ENCODE assay signal across 9 cellular contexts in genomic region chr5:77629553-77630245, GRCh38. TPM values are rescaled to one million over a fixed set of nuclear protein-coding genes. Genes with fewer than 3 reads are reported as not detected.
DNase-seq lines count a peak whose midpoint lies in the region; ATAC-seq and TF ChIP-seq lines count a peak whose summit lies in the region.
"Had no signal": no experiment of that assay in that cellular context is flagged by ENCODE, and none has a peak within 500 bp of the region (broad histone marks: within the 10 kb centered on the region; RNA-seq: fewer than 3 reads in every experiment).

No MANE protein-coding gene starts in this region.

- DNase-seq in DMS153 treated with DMSO at 0.1 percent for 48 hours (lab: John Stamatoyannopoulos, UW; ENCODE audit: unreplicated experiment), result peak; percentile 3
- DNase-seq in DMS153 (lab: John Stamatoyannopoulos, UW), result no peak
- DNase-seq in NCI-H2029 treated with DMSO at 0.1 percent for 48 hours (lab: John Stamatoyannopoulos, UW), result peak; percentile 67
- no peak for DNase-seq in coronary artery (ENCODE audit: low spot score)
- DNase-seq in gastrocnemius medialis, result no peak
- DNase-seq in left colon, result no peak
- DNase-seq in GM03348 (ENCODE audit: low spot score), result no peak
- no peak for DNase-seq in NCI-H526 treated with DMSO at 0.1 percent for 48 hours (lab: John Stamatoyannopoulos, UW)

- H3K27ac ChIP-seq in coronary artery, result no peak overlapping the region
- H3K27ac ChIP-seq in gastrocnemius medialis, result no peak overlapping the region

- H3K4me1 ChIP-seq in gastrocnemius medialis, result peaks cover 7 to 14% of the 10 kb centered on the region in 2 donors

- TF ChIP-seq CTCF in coronary artery (IDR thresholded peaks at IDR 0.05), result no peak
- no peak for TF ChIP-seq CTCF in gastrocnemius medialis (IDR thresholded peaks at IDR 0.05 in 4 of 5, conservative IDR thresholded peaks at IDR 0.05 in 1 of 5)

- in situ Hi-C loops in gastrocnemius medialis (cut with MboI; ENCODE audit: low sequenced_read_pairs in 4 of 4), result no loop called here

- intact Hi-C loops in gastrocnemius medialis (cut with DNase I; ENCODE audit: low total_unique reads), result loop anchor here (2.0 kb wide), 1 partner anchor 15 kb away; no protein-coding TSS in a partner anchor
- intact Hi-C loops in left colon (cut with DNase I, micrococcal nuclease), result no loop called here

- TF ChIP-seq POLR2A in gastrocnemius medialis (IDR thresholded peaks at IDR 0.05), result no peak

- H3K9me3 ChIP-seq in gastrocnemius medialis, result no peaks in the 10 kb centered on the region

- H3K27me3 ChIP-seq in gastrocnemius medialis, result peaks cover 95 to 99% (median 97%) of the 10 kb centered on the region in 3 donors

- ATAC-seq in gastrocnemius medialis (no peak), left colon (no peak)

- H3K36me3 ChIP-seq in gastrocnemius medialis, result no peaks in the 10 kb centered on the region

- peak overlapping the region; percentile 65 for H3K4me3 ChIP-seq in coronary artery
- H3K4me3 ChIP-seq in gastrocnemius medialis, result peak overlapping the region; percentile 39 to 65 (median 50)

RNA-seq across cellular contexts. Expression of gene OTP, which starts 8.8 kb away (rescaled TPM):
- total RNA-seq in gastrocnemius medialis (not detected), left colon (not detected)
- total RNA-seq: skeletal muscle tissue had no signal

Comparison
In these comparisons a context has a peak if more than half of its experiments do, and no peak if none do; other contexts are left out.
1. DNase-seq: peak in DMS153 treated with DMSO at 0.1 percent for 48 hours (single experiment) and NCI-H2029 treated with DMSO at 0.1 percent for 48 hours (single experiment); none in DMS153 (single experiment), coronary artery (single experiment), gastrocnemius medialis (0 of 2), left colon (0 of 2), GM03348 (single experiment) and NCI-H526 treated with DMSO at 0.1 percent for 48 hours (single experiment).